ENCODE assay signal across 14 cellular contexts in the genomic region with DNA sequence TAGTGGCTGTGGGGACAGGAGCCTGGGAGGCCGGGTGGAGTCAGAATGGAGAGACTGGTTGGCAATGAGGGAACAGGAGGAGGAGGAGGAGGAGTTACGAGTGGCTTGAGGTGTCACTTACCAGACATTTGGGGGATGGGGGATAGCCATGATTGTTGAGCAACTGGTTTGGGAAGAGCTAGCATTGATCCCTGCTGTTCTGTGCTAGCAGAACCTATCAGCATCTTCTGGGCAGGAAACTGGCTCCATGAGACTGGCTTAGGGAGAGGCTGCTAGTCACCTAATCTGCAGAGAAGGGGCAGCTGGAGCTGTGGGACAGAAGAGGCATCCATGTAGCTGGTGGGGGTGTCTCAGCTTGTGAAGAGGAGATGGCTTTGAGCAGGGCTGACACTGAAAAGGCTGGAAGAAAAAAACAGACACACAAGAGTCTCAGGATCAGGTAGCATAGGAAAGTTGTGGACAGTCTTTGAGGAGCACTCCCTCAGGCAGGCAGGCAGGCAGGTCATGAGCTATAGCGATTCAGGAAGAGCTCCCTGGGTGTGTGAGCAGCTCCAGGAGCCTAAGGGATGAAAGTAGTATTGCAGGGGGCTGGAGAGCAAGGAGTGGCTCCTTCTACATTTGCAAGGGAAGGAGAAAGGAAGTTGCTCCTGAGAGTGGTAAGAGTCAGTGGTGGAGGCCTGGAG. TPM values are rescaled to one million over a fixed set of nuclear protein-coding genes. Genes with fewer than 3 reads are reported as not detected.
DNase-seq lines count a peak whose midpoint lies in the region; ATAC-seq, FAIRE-seq and TF ChIP-seq lines count a peak whose summit lies in the region.
"Had no signal": no experiment of that assay in that cellular context is flagged by ENCODE, and none has a peak within 500 bp of the region (broad histone marks: within the 10 kb centered on the region; RNA-seq: fewer than 3 reads in every experiment).

No MANE protein-coding gene starts in this region.

- no peak overlapping the region for H4K8ac ChIP-seq in mesenchymal stem cell (ENCODE audit: low read length)

- H3K27ac ChIP-seq in mesenchymal stem cell (ENCODE audit: low read length, poor library complexity, severe bottlenecking) (peak overlapping the region; percentile 96), tibial nerve (no peak overlapping the region), small intestine (ENCODE audit: low read depth in 1 of 2, low read length in 1 of 2) (no peak overlapping the region), osteoblast (ENCODE audit: low read depth, low read length) (no peak overlapping the region)
- H3K27ac ChIP-seq: psoas muscle had no signal

- H3K27ac Mint-ChIP-seq in stimulated activated naive CD8-positive, alpha-beta T cell treated with anti-CD3 and anti-CD28 coated beads, Interleukin-15, Interleukin-2, amounts not matched to agents 100 ng/mL and 50 ng/mL, for 24 hours, result peak overlapping the region; percentile 47
- peak overlapping the region; percentile 79 for H3K27ac Mint-ChIP-seq in activated T-helper 17 cell treated with anti-CD3 and anti-CD28 coated beads, Interleukin-2, amount 50 U/mL, for 72 hours

- no peaks in the 10 kb centered on the region for H3K79me2 ChIP-seq in osteoblast (ENCODE audit: insufficient read depth, low read length)

- no peaks in the 10 kb centered on the region for H3K27me3 Mint-ChIP-seq in stimulated activated naive CD8-positive, alpha-beta T cell treated with anti-CD3 and anti-CD28 coated beads, Interleukin-15, Interleukin-2, amounts not matched to agents 100 ng/mL and 50 ng/mL, for 24 hours
- no peaks in the 10 kb centered on the region for H3K27me3 Mint-ChIP-seq in activated T-helper 17 cell treated with anti-CD3 and anti-CD28 coated beads, Interleukin-2, amount 50 U/mL, for 72 hours

- peak overlapping the region; percentile 100 for H2AK5ac ChIP-seq in mesenchymal stem cell (ENCODE audit: low read length, severe bottlenecking)

- H3K23ac ChIP-seq in mesenchymal stem cell (ENCODE audit: low read length in 2 of 2), result no peak overlapping the region

- no peak overlapping the region for H3K4ac ChIP-seq in mesenchymal stem cell (ENCODE audit: low read depth in 1 of 2, low read length in 2 of 2)

- no peak overlapping the region for H3K4me3 ChIP-seq in mesenchymal stem cell (ENCODE audit: insufficient read depth in 1 of 2, low read depth in 1 of 2, low read length in 2 of 2)
- no peak overlapping the region for H3K4me3 ChIP-seq in tibial nerve
- H3K4me3 ChIP-seq in small intestine (ENCODE audit: low read depth in 1 of 2, low read length in 2 of 2), result no peak overlapping the region
- no peak overlapping the region for H3K4me3 ChIP-seq in osteoblast (ENCODE audit: insufficient read depth, low read length)
- H3K4me3 ChIP-seq: heart right ventricle, psoas muscle had no signal

- H3K9me3 Mint-ChIP-seq in stimulated activated naive CD8-positive, alpha-beta T cell treated with anti-CD3 and anti-CD28 coated beads, Interleukin-15, Interleukin-2, amounts not matched to agents 100 ng/mL and 50 ng/mL, for 24 hours, result no peaks in the 10 kb centered on the region
- H3K9me3 Mint-ChIP-seq in activated T-helper 17 cell treated with anti-CD3 and anti-CD28 coated beads, Interleukin-2, amount 50 U/mL, for 72 hours, result no peaks in the 10 kb centered on the region

- peaks cover 54% of the 10 kb centered on the region for H3K36me3 Mint-ChIP-seq in stimulated activated naive CD8-positive, alpha-beta T cell treated with anti-CD3 and anti-CD28 coated beads, Interleukin-15, Interleukin-2, amounts not matched to agents 100 ng/mL and 50 ng/mL, for 24 hours (ENCODE audit: low read depth)
- H3K36me3 Mint-ChIP-seq in activated T-helper 17 cell treated with anti-CD3 and anti-CD28 coated beads, Interleukin-2, amount 50 U/mL, for 72 hours (ENCODE audit: low read depth), result peaks cover 91% of the 10 kb centered on the region

- H2BK120ac ChIP-seq in mesenchymal stem cell (ENCODE audit: low read depth, low read length), result no peak overlapping the region

- H4K91ac ChIP-seq in mesenchymal stem cell (ENCODE audit: low read length), result no peak overlapping the region

- ATAC-seq in stimulated activated naive CD8-positive, alpha-beta T cell treated with anti-CD3 and anti-CD28 coated beads, Interleukin-15, Interleukin-2, amounts not matched to agents 100 U/mL and 50 U/mL, for 24 hours, result no peak
- ATAC-seq in activated T-helper 17 cell treated with anti-CD3 and anti-CD28 coated beads, Interleukin-2, amount 50 U/mL, for 72 hours (replicated peaks), result no peak
- ATAC-seq: HCT116, psoas muscle had no signal

- 61% methylated on average over 2 of the region's 3 CpGs for WGBS in mesenchymal stem cell
- 66 to 78% methylated on average over 2 to 3 of the region's 3 CpGs for WGBS in tibial nerve, 2 donors
- WGBS in small intestine, 3 donors, result 50 to 90% (median 85%) methylated on average over 2 to 3 of the region's 3 CpGs

- H2BK15ac ChIP-seq in mesenchymal stem cell (ENCODE audit: low read depth, poor library complexity, severe bottlenecking), result no peak overlapping the region

- H3K14ac ChIP-seq in mesenchymal stem cell (ENCODE audit: low read length in 2 of 2), result no peak overlapping the region

- H3K4me2 ChIP-seq in mesenchymal stem cell (ENCODE audit: low read length, poor library complexity, severe bottlenecking) (no peak overlapping the region), osteoblast (ENCODE audit: insufficient read depth, low read length) (no peak overlapping the region)

- H3K79me1 ChIP-seq in mesenchymal stem cell (replicated peaks; ENCODE audit: low read length, poor library complexity, severe bottlenecking), result peaks cover 12% of the 10 kb centered on the region

- TF ChIP-seq POLR2A in tibial nerve (IDR thresholded peaks at IDR 0.05), result no peak

- TF ChIP-seq EP300 in tibial nerve (IDR thresholded peaks at IDR 0.05), result no peak

- H3K4me1 ChIP-seq in mesenchymal stem cell (ENCODE audit: control insufficient read depth, insufficient read depth, low read depth, low read length), result peaks cover 23% of the 10 kb centered on the region
- H3K4me1 ChIP-seq in tibial nerve, result peaks cover 0 to 6% (median 0%) of the 10 kb centered on the region in 4 donors
- H3K4me1 ChIP-seq in small intestine (ENCODE audit: control insufficient read depth in 2 of 2, insufficient read depth in 1 of 2, low read depth in 1 of 2, low read length in 1 of 2), result no peaks in the 10 kb centered on the region
- H3K4me1 ChIP-seq in osteoblast (ENCODE audit: insufficient read depth, low read length), result no peaks in the 10 kb centered on the region
- H3K4me1 ChIP-seq: psoas muscle had no signal

- no peak overlapping the region for H3K9ac ChIP-seq in mesenchymal stem cell (ENCODE audit: low read length)

- no peak for FAIRE-seq in small intestine (lab: Jason Lieb, UNC)
- FAIRE-seq: G401.6 had no signal

- TF ChIP-seq CTCF in tibial nerve (IDR thresholded peaks at IDR 0.05) (no peak), osteoblast (IDR thresholded peaks at IDR 0.05; ENCODE audit: extremely low read depth, low read depth, low read length) (no peak)

- H2AFZ ChIP-seq in mesenchymal stem cell (ENCODE audit: low read depth, low read length) (no peak overlapping the region), osteoblast (ENCODE audit: low read length) (no peak overlapping the region)

- peaks cover 31% of the 10 kb centered on the region for H3K4me1 Mint-ChIP-seq in stimulated activated naive CD8-positive, alpha-beta T cell treated with anti-CD3 and anti-CD28 coated beads, Interleukin-15, Interleukin-2, amounts not matched to agents 100 ng/mL and 50 ng/mL, for 24 hours (ENCODE audit: low read depth)
- H3K4me1 Mint-ChIP-seq in activated T-helper 17 cell treated with anti-CD3 and anti-CD28 coated beads, Interleukin-2, amount 50 U/mL, for 72 hours, result peaks cover 14% of the 10 kb centered on the region

- H3K27me3 ChIP-seq in mesenchymal stem cell (ENCODE audit: control insufficient read depth in 1 of 2, insufficient read depth in 1 of 2, low read length in 2 of 2) (no peaks in the 10 kb centered on the region), tibial nerve (no peaks in the 10 kb centered on the region), small intestine (ENCODE audit: control insufficient read depth in 2 of 2, insufficient read depth in 2 of 2, low read length in 2 of 2) (no peaks in the 10 kb centered on the region), osteoblast (ENCODE audit: insufficient read depth, low read length) (no peaks in the 10 kb centered on the region)
- H3K27me3 ChIP-seq: heart right ventricle had no signal

- H3K9me3 ChIP-seq in mesenchymal stem cell (ENCODE audit: control insufficient read depth, low read length), result no peaks in the 10 kb centered on the region
- H3K9me3 ChIP-seq in tibial nerve, result no peaks in the 10 kb centered on the region
- H3K9me3 ChIP-seq in small intestine (ENCODE audit: control insufficient read depth, low read depth), result no peaks in the 10 kb centered on the region
- no peaks in the 10 kb centered on the region for H3K9me3 ChIP-seq in osteoblast (ENCODE audit: low read depth, low read length)
- H3K9me3 ChIP-seq: heart right ventricle, psoas muscle had no signal

- DNase-seq in stimulated activated naive CD8-positive, alpha-beta T cell treated with anti-CD3 and anti-CD28 coated beads, Interleukin-15, Interleukin-2, amounts not matched to agents 100 U/mL and 50 U/mL, for 24 hours, result no peak
- DNase-seq in mesenchymal stem cell, result no peak
- DNase-seq in tibial nerve (ENCODE audit: low spot score in 2 of 2), result no peak
- no peak for DNase-seq in NCI-H524 treated with DMSO at 0.1 percent for 48 hours (lab: John Stamatoyannopoulos, UW)
- no peak for DNase-seq in small intestine
- DNase-seq in osteoblast (ENCODE audit: insufficient read length, low spot score, missing footprints), result no peak
- DNase-seq: heart right ventricle, NCI-H1417, NCI-H526 treated with DMSO at 0.1 percent for 48 hours, psoas muscle had no signal

- no peak overlapping the region for H2BK12ac ChIP-seq in mesenchymal stem cell (ENCODE audit: low read length in 2 of 2)

- no peak overlapping the region for H3K18ac ChIP-seq in mesenchymal stem cell (ENCODE audit: low read depth in 1 of 2, low read length in 2 of 2)

- H3K36me3 ChIP-seq in mesenchymal stem cell (ENCODE audit: control insufficient read depth in 1 of 2, insufficient read depth in 2 of 2, low read depth in 1 of 2, low read length in 2 of 2) (peaks cover 65 to 67% of the 10 kb centered on the region in 2 experiments), tibial nerve (peaks cover 0 to 91% (median 1%) of the 10 kb centered on the region in 3 donors), small intestine (ENCODE audit: control insufficient read depth in 2 of 2, insufficient read depth in 2 of 2, low read length in 2 of 2) (peaks cover 15 to 19% of the 10 kb centered on the region in 2 donors), osteoblast (ENCODE audit: insufficient read depth, low read length) (peaks cover 51% of the 10 kb centered on the region)

- no peak overlapping the region for H3K4me3 Mint-ChIP-seq in stimulated activated naive CD8-positive, alpha-beta T cell treated with anti-CD3 and anti-CD28 coated beads, Interleukin-15, Interleukin-2, amounts not matched to agents 100 ng/mL and 50 ng/mL, for 24 hours
- no peak overlapping the region for H3K4me3 Mint-ChIP-seq in activated T-helper 17 cell treated with anti-CD3 and anti-CD28 coated beads, Interleukin-2, amount 50 U/mL, for 72 hours

- H4K20me1 ChIP-seq in osteoblast (ENCODE audit: insufficient read depth, low read length), result no peaks in the 10 kb centered on the region

- no peak overlapping the region for H2BK5ac ChIP-seq in mesenchymal stem cell (ENCODE audit: low read depth, low read length, poor library complexity, severe bottlenecking)

RNA-seq across cellular contexts. Expression of gene PIK3IP1, which starts 22.3 kb away (rescaled TPM):
- 10 to 100 TPM; 11.0 to 24.1 TPM for total RNA-seq in activated T-helper 17 cell treated with anti-CD3 and anti-CD28 coated beads, Interleukin-2, amount 50 U/mL, for 72 hours
- 28.6 TPM for polyA plus RNA-seq in mesenchymal stem cell (2013, experiment 1 of 2)
- polyA plus RNA-seq in mesenchymal stem cell (2013, experiment 2 of 2), result 29.9 TPM
- 100 to 1,000 TPM in 1 of 4 donors, 10 to 100 TPM in 3; 54.8 to 106 (median 80.5) TPM for total RNA-seq in tibial nerve
- 10 to 100 TPM in 1 of 3 donors, 1 to 10 TPM in 2; 3.1 to 16.4 (median 5.7) TPM for polyA plus RNA-seq in small intestine
- 31.5 and 40.1 TPM in 2 replicates for total RNA-seq in osteoblast

RNA-seq across cellular contexts. Expression of gene LIMK2, which starts 57.9 kb away (rescaled TPM):
- 10 to 100 TPM; 59.5 to 61.4 TPM for total RNA-seq in activated T-helper 17 cell treated with anti-CD3 and anti-CD28 coated beads, Interleukin-2, amount 50 U/mL, for 72 hours
- 20.1 TPM for polyA plus RNA-seq in mesenchymal stem cell (2013, experiment 1 of 2)
- polyA plus RNA-seq in mesenchymal stem cell (2013, experiment 2 of 2), result 17.1 TPM
- total RNA-seq in tibial nerve (10 to 100 TPM; 50.0 to 67.2 (median 56.9) TPM), osteoblast (25.0 and 29.8 TPM in 2 replicates)
- polyA plus RNA-seq in small intestine, result 10 to 100 TPM; 15.7 to 37.1 (median 21.1) TPM
